8 cellular contexts compared by ENCODE assay signal in genomic region chr14:105688023-105688351, GRCh38.
DNase-seq lines count a peak whose midpoint lies in the region; ATAC-seq and TF ChIP-seq lines count a peak whose summit lies in the region.
"Not testable (repeated sequence)": the region's sequence is repeated elsewhere in the genome, so short reads cannot be mapped to it uniquely, and the experiment has no call there.

No MANE protein-coding gene starts in this region.

- ATAC-seq in GM18909 (IDR thresholded peaks at IDR 0.05; ENCODE audit: poor library complexity, unreplicated experiment) (peak; percentile 35), GM21786 (IDR thresholded peaks at IDR 0.05; ENCODE audit: unreplicated experiment) (peak; percentile 31), HG03108 (IDR thresholded peaks at IDR 0.05; ENCODE audit: unreplicated experiment) (peak; percentile 25), activated B cell treated with CpG ODN at 0.5 μM for 24 hours (ENCODE audit: low read depth) (peak; percentile 17)

- not testable (repeated sequence) for H3K4me3 Mint-ChIP-seq in activated B cell treated with CpG ODN at 0.5 μM for 24 hours, type B pancreatic cell

- H3K36me3 Mint-ChIP-seq in activated B cell treated with CpG ODN at 0.5 μM for 24 hours (ENCODE audit: low read depth): not testable (repeated sequence)
- peaks cover 18% of the 10 kb centered on the region for H3K36me3 Mint-ChIP-seq in type B pancreatic cell

- H3K4me1 Mint-ChIP-seq in activated B cell treated with CpG ODN at 0.5 μM for 24 hours: peaks cover 65% of the 10 kb centered on the region
- not testable (repeated sequence) for H3K4me1 Mint-ChIP-seq in type B pancreatic cell (ENCODE audit: unreplicated experiment)

- not testable (repeated sequence) for H3K27me3 Mint-ChIP-seq in activated B cell treated with CpG ODN at 0.5 μM for 24 hours, type B pancreatic cell

- CTCF ChIA-PET in activated B cell treated with CpG ODN at 0.5 μM for 24 hours (lab: Charles Lee): not testable (repeated sequence)

- in situ Hi-C loops in Caki2 (cut with HindIII; ENCODE audit: low pct_unique_long_range_greater_than_20kb, low sequenced_read_pairs): not testable (repeated sequence)

- peak; percentile 7 for DNase-seq in Caki2 (ENCODE audit: low read depth)
- DNase-seq in NCI-H460 (ENCODE audit: extremely low read depth, low read depth): peak; percentile 16
- DNase-seq in activated B cell treated with CpG ODN at 0.5 μM for 24 hours: peak; percentile 51
- peak; percentile 28 for DNase-seq in germinal center (ENCODE audit: low spot score)
- peak; percentile 58 for DNase-seq in type B pancreatic cell (ENCODE audit: extremely low spot score, unreplicated experiment)

- H3K9me3 Mint-ChIP-seq in activated B cell treated with CpG ODN at 0.5 μM for 24 hours: not testable (repeated sequence)
- peaks cover 36% of the 10 kb centered on the region for H3K9me3 Mint-ChIP-seq in type B pancreatic cell

- POLR2A ChIA-PET in activated B cell treated with CpG ODN at 0.5 μM for 24 hours (lab: Charles Lee): not testable (repeated sequence)

- intact Hi-C loops in activated B cell treated with CpG ODN at 0.5 μM for 24 hours (cut with micrococcal nuclease): loop anchor here (10.0 kb wide), 1 partner anchor 47 kb away; no protein-coding TSS in a partner anchor

- TF ChIP-seq CTCF in activated B cell treated with CpG ODN at 0.5 μM for 24 hours (IDR thresholded peaks at IDR 0.05); type B pancreatic cell (conservative IDR thresholded peaks at IDR 0.05): not testable (repeated sequence)

- H3K27ac Mint-ChIP-seq in activated B cell treated with CpG ODN at 0.5 μM for 24 hours: peak overlapping the region; percentile 86
- not testable (repeated sequence) for H3K27ac Mint-ChIP-seq in type B pancreatic cell

Comparison
In these comparisons a context has a peak if more than half of its experiments do, and no peak if none do; other contexts are left out.
1. Peak in every context shown above with its lines: DNase-seq and ATAC-seq.
2. DNase-seq: peak in every context shown above with its lines; median percentile 58 in type B pancreatic cell; 51 in activated B cell treated with CpG ODN at 0.5 μM for 24 hours; 28 in germinal center; 16 in NCI-H460; 7 in Caki2.